In genomic region chr9:110728058-110728457, GRCh38 we compare ENCODE assay signal across 1 cellular context.
A peak's percentile ranks its signal among the peaks of the same experiment; 100 is the strongest.
TF ChIP-seq lines count a peak whose summit lies in the region.

No MANE protein-coding gene starts in this region.

TF ChIP-seq in H1, 55 proteins besides CTCF, POLR2A, EP300 and RAD21:
- TF ChIP-seq SP1 (IDR thresholded peaks at IDR 0.05; ENCODE audit: low read depth, low read length) (peak; percentile 91), EZH2 (IDR thresholded peaks at IDR 0.05; ENCODE audit: low read depth, low read length, severe bottlenecking) (no peak), RBBP5 (IDR thresholded peaks at IDR 0.05; ENCODE audit: borderline replicate concordance, low read depth, low read length) (no peak), BCL11A (IDR thresholded peaks at IDR 0.05; ENCODE audit: low read depth in 2 of 2, low read length in 2 of 2) (peak in 1 of 2 experiments; percentile 43), CHD2 (IDR thresholded peaks at IDR 0.05; ENCODE audit: low read length) (0 out of 2 replicates have a peak, but pooled peaks have one; percentile 39), CBX5 (IDR thresholded peaks at IDR 0.05; ENCODE audit: low read depth, low read length) (no peak), USF2 (IDR thresholded peaks at IDR 0.05; ENCODE audit: low read length) (no peak), ASH2L (IDR thresholded peaks at IDR 0.05; ENCODE audit: low read length) (peak; percentile 43), HDAC6 (IDR thresholded peaks at IDR 0.05; ENCODE audit: low read depth, low read length) (no peak), TCF12 (IDR thresholded peaks at IDR 0.05; ENCODE audit: low read depth, low read length) (peak; percentile 57; the same call in 1 of the 2 replicates), CHD1 (IDR thresholded peaks at IDR 0.05; ENCODE audit: low read depth, low read length) (no peak), HDAC2 (IDR thresholded peaks at IDR 0.05; ENCODE audit: borderline replicate concordance in 1 of 2, low read depth in 2 of 2, low read length in 2 of 2) (0 out of 4 replicates have a peak, but pooled peaks of 1 of the 2 experiments have one; percentile 58)
